Comparison of ENCODE assay signal across 1 cellular context in genomic region chr2:138030459-138030858, GRCh38.
TF ChIP-seq lines count a peak whose summit lies in the region.

No MANE protein-coding gene starts in this region.

TF ChIP-seq in SK-N-SH treated with all-trans-retinoic acid at 6 μM for 48 hours, 23 proteins besides CTCF, POLR2A, EP300 and RAD21 (continued from another document):
- TF ChIP-seq PATZ1 (CRISPR knock-in tag; IDR thresholded peaks at IDR 0.05; ENCODE audit: borderline replicate concordance), result no peak
- no peak for TF ChIP-seq CREB5 (CRISPR knock-in tag; IDR thresholded peaks at IDR 0.05; ENCODE audit: low read depth)
- no peak for TF ChIP-seq ESRRG (CRISPR knock-in tag; IDR thresholded peaks at IDR 0.05)
- TF ChIP-seq CSRNP3 (CRISPR knock-in tag; IDR thresholded peaks at IDR 0.05), result no peak
- TF ChIP-seq ZFP30 (CRISPR knock-in tag; IDR thresholded peaks at IDR 0.05), result no peak
- no peak for TF ChIP-seq POU6F1 (CRISPR knock-in tag; IDR thresholded peaks at IDR 0.05; ENCODE audit: borderline replicate concordance, low read depth)
- TF ChIP-seq BACH2 (CRISPR knock-in tag; IDR thresholded peaks at IDR 0.05; ENCODE audit: borderline replicate concordance), result no peak
- no peak for TF ChIP-seq ISL1 (CRISPR knock-in tag; IDR thresholded peaks at IDR 0.05)
- no peak for TF ChIP-seq CSDC2 (CRISPR knock-in tag; IDR thresholded peaks at IDR 0.05)
- no peak for TF ChIP-seq ZNF565 (CRISPR knock-in tag; conservative IDR thresholded peaks at IDR 0.05; ENCODE audit: low read depth)
- TF ChIP-seq OSR1 (CRISPR knock-in tag; IDR thresholded peaks at IDR 0.05), result no peak
- TF ChIP-seq ZC3H10 (CRISPR knock-in tag; IDR thresholded peaks at IDR 0.05), result no peak
